Comparison of ENCODE assay signal across 1 cellular context in the genomic region with DNA sequence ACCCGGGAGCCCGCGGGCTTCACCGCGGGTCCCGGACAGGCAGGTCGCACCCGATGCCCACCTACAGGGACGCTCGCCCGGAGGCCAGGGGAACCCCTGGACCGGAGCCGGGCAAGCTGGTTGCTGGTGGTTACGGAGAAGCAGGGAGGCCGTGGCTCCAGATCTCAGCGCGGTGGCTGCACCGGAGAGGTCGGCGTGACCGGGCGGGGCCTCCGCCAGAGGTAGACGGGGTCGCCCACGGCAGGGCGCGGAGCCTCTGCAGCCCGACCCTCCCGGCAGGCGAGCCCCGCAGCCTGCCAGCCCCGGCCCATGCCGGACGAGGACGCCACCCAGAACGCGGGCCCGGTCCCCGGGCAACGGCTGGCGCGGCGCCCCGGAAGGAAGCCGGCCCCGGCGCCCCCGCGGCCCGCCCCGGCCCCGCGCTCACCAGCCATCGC.
A peak's percentile ranks its signal among the peaks of the same experiment; 100 is the strongest.
TF ChIP-seq lines count a peak whose summit lies in the region.

No MANE protein-coding gene starts in this region.

TF ChIP-seq in HepG2, 621 proteins besides CTCF, POLR2A, EP300 and RAD21 (continued from another document):
- TF ChIP-seq, protein P1, sequence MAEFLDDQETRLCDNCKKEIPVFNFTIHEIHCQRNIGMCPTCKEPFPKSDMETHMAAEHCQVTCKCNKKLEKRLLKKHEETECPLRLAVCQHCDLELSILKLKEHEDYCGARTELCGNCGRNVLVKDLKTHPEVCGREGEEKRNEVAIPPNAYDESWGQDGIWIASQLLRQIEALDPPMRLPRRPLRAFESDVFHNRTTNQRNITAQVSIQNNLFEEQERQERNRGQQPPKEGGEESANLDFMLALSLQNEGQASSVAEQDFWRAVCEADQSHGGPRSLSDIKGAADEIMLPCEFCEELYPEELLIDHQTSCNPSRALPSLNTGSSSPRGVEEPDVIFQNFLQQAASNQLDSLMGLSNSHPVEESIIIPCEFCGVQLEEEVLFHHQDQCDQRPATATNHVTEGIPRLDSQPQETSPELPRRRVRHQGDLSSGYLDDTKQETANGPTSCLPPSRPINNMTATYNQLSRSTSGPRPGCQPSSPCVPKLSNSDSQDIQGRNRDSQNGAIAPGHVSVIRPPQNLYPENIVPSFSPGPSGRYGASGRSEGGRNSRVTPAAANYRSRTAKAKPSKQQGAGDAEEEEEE (CRISPR knock-in tag; IDR thresholded peaks at IDR 0.05; ENCODE audit: borderline replicate concordance) = no peak
- TF ChIP-seq SAFB2 (CRISPR knock-in tag; IDR thresholded peaks at IDR 0.05; ENCODE audit: borderline replicate concordance, low read depth) (0 out of 2 replicates have a peak, but pooled peaks have one; percentile 5), ZNF44 (CRISPR knock-in tag; IDR thresholded peaks at IDR 0.05) (no peak), ZNF607 (CRISPR knock-in tag; IDR thresholded peaks at IDR 0.05; ENCODE audit: borderline replicate concordance) (no peak), ATF4 (CRISPR knock-in tag; IDR thresholded peaks at IDR 0.05) (no peak; a peak in 1 of 4 replicates), PHF5A (CRISPR knock-in tag; IDR thresholded peaks at IDR 0.05; ENCODE audit: low read depth, unreplicated experiment) (no peak), TRIM24 (CRISPR knock-in tag; IDR thresholded peaks at IDR 0.05) (no peak), ZNF891 (CRISPR knock-in tag; IDR thresholded peaks at IDR 0.05) (no peak), RXRB (CRISPR knock-in tag; IDR thresholded peaks at IDR 0.05; ENCODE audit: borderline replicate concordance) (no peak), ESRRA (CRISPR knock-in tag; IDR thresholded peaks at IDR 0.05; ENCODE audit: low read depth) (no peak), RARG (CRISPR knock-in tag; IDR thresholded peaks at IDR 0.05; ENCODE audit: low read depth) (no peak), GPBP1L1 (CRISPR knock-in tag; IDR thresholded peaks at IDR 0.05) (no peak), HIVEP1 (CRISPR knock-in tag; IDR thresholded peaks at IDR 0.05) (no peak), DNMT3B (CRISPR knock-in tag; conservative IDR thresholded peaks at IDR 0.05) (no peak), ZFP62 (CRISPR knock-in tag; IDR thresholded peaks at IDR 0.05) (no peak), MEIS2 (CRISPR knock-in tag; IDR thresholded peaks at IDR 0.05) (no peak; the same call in 1 of the 2 replicates), TEAD2 (CRISPR knock-in tag; IDR thresholded peaks at IDR 0.05) (no peak), RFX3 (CRISPR knock-in tag; IDR thresholded peaks at IDR 0.05) (no peak), ERF (CRISPR knock-in tag; IDR thresholded peaks at IDR 0.05) (peak; percentile 41; the same call in 1 of the 2 replicates), TERF1 (CRISPR knock-in tag; IDR thresholded peaks at IDR 0.05) (0 out of 2 replicates have a peak, but pooled peaks have one; percentile 83), ZNF3 (CRISPR knock-in tag; IDR thresholded peaks at IDR 0.05) (no peak), ZNF766 (CRISPR knock-in tag; IDR thresholded peaks at IDR 0.05; ENCODE audit: borderline replicate concordance) (no peak), ZNF691 (CRISPR knock-in tag; IDR thresholded peaks at IDR 0.05; ENCODE audit: borderline replicate concordance, low read depth) (no peak), ZNF589 (CRISPR knock-in tag; conservative IDR thresholded peaks at IDR 0.05) (no peak), SOX6 (IDR thresholded peaks at IDR 0.05) (no peak), SOX6 (CRISPR knock-in tag; IDR thresholded peaks at IDR 0.05) (0 out of 2 replicates have a peak, but pooled peaks have one; percentile 48), SUZ12 (IDR thresholded peaks at IDR 0.05; ENCODE audit: low read depth, low read length) (no peak), CCDC6 (CRISPR knock-in tag; IDR thresholded peaks at IDR 0.05) (no peak)
- TF ChIP-seq, protein P2, sequence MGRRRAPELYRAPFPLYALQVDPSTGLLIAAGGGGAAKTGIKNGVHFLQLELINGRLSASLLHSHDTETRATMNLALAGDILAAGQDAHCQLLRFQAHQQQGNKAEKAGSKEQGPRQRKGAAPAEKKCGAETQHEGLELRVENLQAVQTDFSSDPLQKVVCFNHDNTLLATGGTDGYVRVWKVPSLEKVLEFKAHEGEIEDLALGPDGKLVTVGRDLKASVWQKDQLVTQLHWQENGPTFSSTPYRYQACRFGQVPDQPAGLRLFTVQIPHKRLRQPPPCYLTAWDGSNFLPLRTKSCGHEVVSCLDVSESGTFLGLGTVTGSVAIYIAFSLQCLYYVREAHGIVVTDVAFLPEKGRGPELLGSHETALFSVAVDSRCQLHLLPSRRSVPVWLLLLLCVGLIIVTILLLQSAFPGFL (CRISPR knock-in tag; IDR thresholded peaks at IDR 0.05) = no peak
- TF ChIP-seq, protein P3, sequence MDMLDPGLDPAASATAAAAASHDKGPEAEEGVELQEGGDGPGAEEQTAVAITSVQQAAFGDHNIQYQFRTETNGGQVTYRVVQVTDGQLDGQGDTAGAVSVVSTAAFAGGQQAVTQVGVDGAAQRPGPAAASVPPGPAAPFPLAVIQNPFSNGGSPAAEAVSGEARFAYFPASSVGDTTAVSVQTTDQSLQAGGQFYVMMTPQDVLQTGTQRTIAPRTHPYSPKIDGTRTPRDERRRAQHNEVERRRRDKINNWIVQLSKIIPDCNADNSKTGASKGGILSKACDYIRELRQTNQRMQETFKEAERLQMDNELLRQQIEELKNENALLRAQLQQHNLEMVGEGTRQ (IDR thresholded peaks at IDR 0.05; ENCODE audit: low read depth, low read length) = 0 out of 2 replicates have a peak, but pooled peaks have one; percentile 0
- TF ChIP-seq, protein P3 (CRISPR knock-in tag; IDR thresholded peaks at IDR 0.05; ENCODE audit: borderline replicate concordance) = no peak
- TF ChIP-seq, protein P4, sequence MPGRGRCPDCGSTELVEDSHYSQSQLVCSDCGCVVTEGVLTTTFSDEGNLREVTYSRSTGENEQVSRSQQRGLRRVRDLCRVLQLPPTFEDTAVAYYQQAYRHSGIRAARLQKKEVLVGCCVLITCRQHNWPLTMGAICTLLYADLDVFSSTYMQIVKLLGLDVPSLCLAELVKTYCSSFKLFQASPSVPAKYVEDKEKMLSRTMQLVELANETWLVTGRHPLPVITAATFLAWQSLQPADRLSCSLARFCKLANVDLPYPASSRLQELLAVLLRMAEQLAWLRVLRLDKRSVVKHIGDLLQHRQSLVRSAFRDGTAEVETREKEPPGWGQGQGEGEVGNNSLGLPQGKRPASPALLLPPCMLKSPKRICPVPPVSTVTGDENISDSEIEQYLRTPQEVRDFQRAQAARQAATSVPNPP (CRISPR knock-in tag; IDR thresholded peaks at IDR 0.05) = no peak
